In genomic region chr1:175774921-175775320, GRCh38 we compare ENCODE assay signal across 1 cellular context.
TF ChIP-seq lines count a peak whose summit lies in the region.

No MANE protein-coding gene starts in this region.

TF ChIP-seq in HepG2, 621 proteins besides CTCF, POLR2A, EP300 and RAD21 (continued from another document):
- TF ChIP-seq SKIL (CRISPR knock-in tag; IDR thresholded peaks at IDR 0.05; ENCODE audit: borderline replicate concordance), result no peak
- no peak for TF ChIP-seq ZNF382 (CRISPR knock-in tag; IDR thresholded peaks at IDR 0.05; ENCODE audit: borderline replicate concordance)
- TF ChIP-seq ZNF18 (CRISPR knock-in tag; IDR thresholded peaks at IDR 0.05; ENCODE audit: insufficient replicate concordance), result no peak
- TF ChIP-seq ATF1 (CRISPR knock-in tag; IDR thresholded peaks at IDR 0.05), result no peak
- TF ChIP-seq ZNF383 (CRISPR knock-in tag; IDR thresholded peaks at IDR 0.05; ENCODE audit: borderline replicate concordance), result no peak
- no peak for TF ChIP-seq SYNCRIP (IDR thresholded peaks at IDR 0.05; ENCODE audit: insufficient read depth, low read depth, low read length)
